15 cellular contexts compared by ENCODE assay signal in genomic region chr15:32872606-32873291, GRCh38.
A peak's percentile ranks its signal among the peaks of the same experiment; 100 is the strongest.
DNase-seq lines count a peak whose midpoint lies in the region; ATAC-seq, FAIRE-seq and TF ChIP-seq lines count a peak whose summit lies in the region.
"Had no signal": no experiment of that assay in that cellular context is flagged by ENCODE, and none has a peak within 500 bp of the region (broad histone marks: within the 10 kb centered on the region; RNA-seq: fewer than 3 reads in every experiment).

No MANE protein-coding gene starts in this region.

- POLR2A ChIA-PET in T-cell (lab: Charles Lee): no interaction called here

- TF ChIP-seq POLR2A in esophagus squamous epithelium (IDR thresholded peaks at IDR 0.05) (no peak), tibial nerve (IDR thresholded peaks at IDR 0.05) (no peak)

- H3K4me1 ChIP-seq in esophagus squamous epithelium (peaks cover 0 to 28% (median 0%) of the 10 kb centered on the region in 3 donors), mesenchymal stem cell (ENCODE audit: control insufficient read depth, insufficient read depth, low read depth, low read length) (peaks cover 2% of the 10 kb centered on the region), tibial nerve (peaks cover 0 to 4% (median 0%) of the 10 kb centered on the region in 4 donors)

- H2BK5ac ChIP-seq in mesenchymal stem cell (ENCODE audit: low read depth, low read length, poor library complexity, severe bottlenecking): no peak overlapping the region

- no peak overlapping the region for H2BK120ac ChIP-seq in mesenchymal stem cell (ENCODE audit: low read depth, low read length)

- no peak for ATAC-seq in T-cell (replicated peaks in 1 of 4)
- ATAC-seq: stimulated activated naive B cell treated with anti-CD40 and anti-IgM and Interleukin-4, amounts not matched to agents 10 μg/mL and 1 μg/mL and 100 μg/mL, for 72 hours had no signal

- H3K4me2 ChIP-seq in mesenchymal stem cell (ENCODE audit: low read length, poor library complexity, severe bottlenecking): no peak overlapping the region

- H3K36me3 ChIP-seq in esophagus squamous epithelium: no peaks in the 10 kb centered on the region
- peaks cover 0 to 3% of the 10 kb centered on the region in 2 experiments for H3K36me3 ChIP-seq in mesenchymal stem cell (ENCODE audit: control insufficient read depth in 1 of 2, insufficient read depth in 2 of 2, low read depth in 1 of 2, low read length in 2 of 2)
- H3K36me3 ChIP-seq in tibial nerve: no peaks in the 10 kb centered on the region
- H3K36me3 ChIP-seq: brain microvascular endothelial cell had no signal

- no peaks in the 10 kb centered on the region for H3K4me1 Mint-ChIP-seq in T-cell

- 51 to 66% methylated on average over 5 of the region's 5 CpGs for WGBS in esophagus squamous epithelium, 2 donors
- WGBS in mesenchymal stem cell: 0% methylated on average over 1 of the region's 5 CpGs
- WGBS in tibial nerve, 2 donors: 55 to 62% methylated on average over 5 of the region's 5 CpGs

- no peak overlapping the region for H3K4me3 ChIP-seq in esophagus squamous epithelium
- H3K4me3 ChIP-seq in mesenchymal stem cell (ENCODE audit: insufficient read depth in 1 of 2, low read depth in 1 of 2, low read length in 2 of 2): no peak overlapping the region
- H3K4me3 ChIP-seq in tibial nerve: no peak overlapping the region

- no peaks in the 10 kb centered on the region for H3K27me3 Mint-ChIP-seq in T-cell
- H3K27me3 Mint-ChIP-seq: stimulated activated naive B cell treated with anti-CD40 and anti-IgM and Interleukin-4, amounts not matched to agents 10 μg/mL and 1 μg/mL and 100 μg/mL, for 72 hours had no signal

- DNase-seq in MV-4-11 (lab: John Stamatoyannopoulos, UW) (peak; percentile 68), esophagus squamous epithelium (lab: John Stamatoyannopoulos, UW) (no peak), mesenchymal stem cell (peak; percentile 97), tibial nerve (ENCODE audit: low spot score in 2 of 2) (peak; percentile 18 to 43), NCI-H1048 (lab: John Stamatoyannopoulos, UW) (no peak), HTR-8/SVneo (ENCODE audit: insufficient read length, low spot score) (no peak), T-cell (no peak), DMS153 treated with DMSO at 0.1 percent for 48 hours (lab: John Stamatoyannopoulos, UW; ENCODE audit: unreplicated experiment) (no peak)
- DNase-seq: activated CD4-positive, alpha-beta T cell treated with anti-CD3 and anti-CD28 coated beads for 4 hours; brain microvascular endothelial cell; NCI-H1105; stimulated activated CD4-positive, alpha-beta T cell treated with anti-CD3 and anti-CD28 coated beads, Interleukin-1b, Interleukin-23, amount 100 ng/mL, for 48 hours; stimulated activated naive B cell treated with anti-CD40 and anti-IgM and Interleukin-4, amounts not matched to agents 10 μg/mL and 1 μg/mL and 100 μg/mL, for 72 hours had no signal

- H3K4ac ChIP-seq in mesenchymal stem cell (ENCODE audit: low read depth in 1 of 2, low read length in 2 of 2): no peak overlapping the region

- no peak overlapping the region for H3K23ac ChIP-seq in mesenchymal stem cell (ENCODE audit: low read length in 2 of 2)

- intact Hi-C loops in esophagus squamous epithelium (cut with DNase I): no loop called here

- no peak for FAIRE-seq in HTR-8/SVneo (lab: Jason Lieb, UNC)

- peak overlapping the region in 1 of 2 experiments; percentile 99 for H2BK12ac ChIP-seq in mesenchymal stem cell (ENCODE audit: low read length in 2 of 2)

- H2AFZ ChIP-seq in mesenchymal stem cell (ENCODE audit: low read depth, low read length): no peak overlapping the region

- H3K4me3 Mint-ChIP-seq in T-cell: no peak overlapping the region
- H3K4me3 Mint-ChIP-seq: activated T-helper 1 cell treated with anti-CD3 and anti-CD28 coated beads, Interleukin-12 subunit alpha, Interleukin-12 subunit beta, Interleukin-2, Interleukin-4 antibody, amounts not matched to agents 30 ng/mL and 10 ng/mL and 1 ng/mL, durations not matched to agents 14 hours and 24 hours and 36 hours; neural crest cell; stimulated activated naive B cell treated with anti-CD40 and anti-IgM and Interleukin-4, amounts not matched to agents 10 μg/mL and 1 μg/mL and 100 μg/mL, for 72 hours had no signal

- peak overlapping the region; percentile 34 to 94 for H3K18ac ChIP-seq in mesenchymal stem cell (ENCODE audit: low read depth in 1 of 2, low read length in 2 of 2)

- no peaks in the 10 kb centered on the region for H3K36me3 Mint-ChIP-seq in T-cell
- H3K36me3 Mint-ChIP-seq: stimulated activated naive B cell treated with anti-CD40 and anti-IgM and Interleukin-4, amounts not matched to agents 10 μg/mL and 1 μg/mL and 100 μg/mL, for 72 hours had no signal

- TF ChIP-seq CTCF in esophagus squamous epithelium (IDR thresholded peaks at IDR 0.05) (no peak), tibial nerve (IDR thresholded peaks at IDR 0.05) (no peak)

- peak in 1 of 2 donors; percentile 54 for TF ChIP-seq EP300 in tibial nerve (IDR thresholded peaks at IDR 0.05)

- peak overlapping the region; percentile 17 for H3K9ac ChIP-seq in mesenchymal stem cell (ENCODE audit: low read length)

- CTCF ChIA-PET in T-cell (lab: Charles Lee): no interaction called here

- no peak overlapping the region for H4K8ac ChIP-seq in mesenchymal stem cell (ENCODE audit: low read length)

- no peak overlapping the region for H2AK5ac ChIP-seq in mesenchymal stem cell (ENCODE audit: low read length, severe bottlenecking)

- no peak overlapping the region for H4K91ac ChIP-seq in mesenchymal stem cell (ENCODE audit: low read length)

- H3K9me3 Mint-ChIP-seq in T-cell: no peaks in the 10 kb centered on the region
- H3K9me3 Mint-ChIP-seq: activated T-helper 1 cell treated with anti-CD3 and anti-CD28 coated beads, Interleukin-12 subunit alpha, Interleukin-12 subunit beta, Interleukin-2, Interleukin-4 antibody, amounts not matched to agents 30 ng/mL and 10 ng/mL and 1 ng/mL, durations not matched to agents 14 hours and 24 hours and 36 hours; neural crest cell; stimulated activated naive B cell treated with anti-CD40 and anti-IgM and Interleukin-4, amounts not matched to agents 10 μg/mL and 1 μg/mL and 100 μg/mL, for 72 hours had no signal

- no peaks in the 10 kb centered on the region for H3K79me1 ChIP-seq in mesenchymal stem cell (replicated peaks; ENCODE audit: low read length, poor library complexity, severe bottlenecking)

- H3K27ac ChIP-seq in esophagus squamous epithelium: peak overlapping the region in 3 of 4 donors; percentile 72 to 88 (median 79)
- no peak overlapping the region for H3K27ac ChIP-seq in mesenchymal stem cell (ENCODE audit: low read length, poor library complexity, severe bottlenecking)
- H3K27ac ChIP-seq in tibial nerve: peak overlapping the region in 1 of 4 donors; percentile 64
- H3K27ac ChIP-seq: brain microvascular endothelial cell had no signal

- H3K27ac Mint-ChIP-seq in T-cell: no peak overlapping the region
- H3K27ac Mint-ChIP-seq: activated T-helper 1 cell treated with anti-CD3 and anti-CD28 coated beads, Interleukin-12 subunit alpha, Interleukin-12 subunit beta, Interleukin-2, Interleukin-4 antibody, amounts not matched to agents 30 ng/mL and 10 ng/mL and 1 ng/mL, durations not matched to agents 14 hours and 24 hours and 36 hours; stimulated activated naive B cell treated with anti-CD40 and anti-IgM and Interleukin-4, amounts not matched to agents 10 μg/mL and 1 μg/mL and 100 μg/mL, for 72 hours had no signal

- H3K9me3 ChIP-seq in esophagus squamous epithelium (no peaks in the 10 kb centered on the region), mesenchymal stem cell (ENCODE audit: control insufficient read depth, low read length) (no peaks in the 10 kb centered on the region), tibial nerve (no peaks in the 10 kb centered on the region)

- no peaks in the 10 kb centered on the region for H3K27me3 ChIP-seq in esophagus squamous epithelium
- no peaks in the 10 kb centered on the region for H3K27me3 ChIP-seq in mesenchymal stem cell (ENCODE audit: control insufficient read depth in 1 of 2, insufficient read depth in 1 of 2, low read length in 2 of 2)
- H3K27me3 ChIP-seq in tibial nerve: no peaks in the 10 kb centered on the region
- H3K27me3 ChIP-seq: brain microvascular endothelial cell had no signal

- H2BK15ac ChIP-seq in mesenchymal stem cell (ENCODE audit: low read depth, poor library complexity, severe bottlenecking): no peak overlapping the region

- H3K14ac ChIP-seq in mesenchymal stem cell (ENCODE audit: low read length in 2 of 2): no peak overlapping the region

Comparison
In these comparisons a context has a peak if more than half of its experiments do, and no peak if none do; other contexts are left out.
1. DNase-seq: peak in MV-4-11 (single experiment), mesenchymal stem cell (single experiment) and tibial nerve (2 of 2); none in esophagus squamous epithelium (single experiment), NCI-H1048 (single experiment), HTR-8/SVneo (single experiment), T-cell (0 of 34) and DMS153 treated with DMSO at 0.1 percent for 48 hours (single experiment).